In genomic region chr3:151871639-151872468, GRCh38 we compare ENCODE assay signal across 9 cellular contexts. TPM values are rescaled to one million over a fixed set of nuclear protein-coding genes. Genes with fewer than 3 reads are reported as not detected.
A peak's percentile ranks its signal among the peaks of the same experiment; 100 is the strongest.
DNase-seq lines count a peak whose midpoint lies in the region; ATAC-seq, FAIRE-seq and TF ChIP-seq lines count a peak whose summit lies in the region.
"Had no signal": no experiment of that assay in that cellular context is flagged by ENCODE, and none has a peak within 500 bp of the region (broad histone marks: within the 10 kb centered on the region; RNA-seq: fewer than 3 reads in every experiment).

No MANE protein-coding gene starts in this region.

- H3K23me2 ChIP-seq in H1 (ENCODE audit: low read depth, low read length), result no peaks in the 10 kb centered on the region

- H2BK5ac ChIP-seq in H1 (ENCODE audit: low read depth, low read length), result no peak overlapping the region

- TF ChIP-seq RAD21 in H1 (IDR thresholded peaks at IDR 0.05 in 1 of 2, conservative IDR thresholded peaks at IDR 0.05 in 1 of 2; ENCODE audit: low read depth in 2 of 2, low read length in 2 of 2), result no peak

- H3K4me2 ChIP-seq in H1 (ENCODE audit: insufficient read depth in 1 of 2, low read depth in 2 of 2, low read length in 2 of 2), result no peak overlapping the region

- H3K79me1 ChIP-seq in H1 (ENCODE audit: low read depth, low read length), result no peaks in the 10 kb centered on the region

- FAIRE-seq in H1 (lab: Jason Lieb, UNC), result no peak

- H3K36me3 ChIP-seq in H1 (ENCODE audit: control insufficient read depth in 2 of 4, insufficient read depth in 4 of 4, low read length in 3 of 4), result no peaks in the 10 kb centered on the region
- H3K36me3 ChIP-seq in H7 (replicated peaks; ENCODE audit: control insufficient read depth, insufficient read depth, low read length), result no peaks in the 10 kb centered on the region

- no peak for TF ChIP-seq CTCF in GM12864 (IDR thresholded peaks at IDR 0.05; ENCODE audit: low read depth, low read length, missing control alignments)
- no peak for TF ChIP-seq CTCF in H1 (IDR thresholded peaks at IDR 0.05; ENCODE audit: control extremely low read depth in 1 of 3, insufficient read depth in 1 of 3, low read depth in 1 of 3, low read length in 3 of 3)

- no peaks in the 10 kb centered on the region for H3K9me3 ChIP-seq in H1 (ENCODE audit: insufficient read depth in 2 of 2, low read depth in 1 of 2, low read length in 1 of 2)
- H3K9me3 ChIP-seq: body of pancreas had no signal

- peaks cover 5 to 23% (median 8%) of the 10 kb centered on the region in 4 donors for H3K4me1 Mint-ChIP-seq in naive thymus-derived CD8-positive, alpha-beta T cell

- no peak overlapping the region for H3K4me3 ChIP-seq in GM12864 (ENCODE audit: low read depth, low read length)
- H3K4me3 ChIP-seq in H1 (ENCODE audit: extremely low read depth in 1 of 4, insufficient read depth in 2 of 4, low read depth in 3 of 4, low read length in 4 of 4), result no peak overlapping the region
- H3K4me3 ChIP-seq in H7 (ENCODE audit: insufficient read depth, low read depth, low read length), result no peak overlapping the region
- H3K4me3 ChIP-seq: body of pancreas had no signal

- CTCF ChIA-PET in H1 (lab: Charles Lee; ENCODE audit: partially characterized antibody), result interaction anchor here (0.9 to 1.3 kb wide), 3 partner anchors 8 to 403 kb away, joined by 3 to 4 read pairs (median 4); no protein-coding TSS in a partner anchor

- peak overlapping the region in 3 of 10 donors; percentile 2 to 45 (median 15) for H3K4me3 Mint-ChIP-seq in naive thymus-derived CD8-positive, alpha-beta T cell

- H4K5ac ChIP-seq in H1 (ENCODE audit: insufficient read length, low read depth, low read length), result no peak overlapping the region

- H3K36me3 Mint-ChIP-seq in naive thymus-derived CD8-positive, alpha-beta T cell, result no peaks in the 10 kb centered on the region

- WGBS in H1 (ENCODE audit: extremely low coverage in 1 of 2, insufficient coverage in 1 of 2, insufficient read length in 1 of 2, insufficient replicate concordance in 2 of 2, low coverage in 1 of 2, low lambda C conversion rate in 2 of 2, missing lambda C conversion rate in 1 of 2), 2 experiments, result 83% methylated on average over 8 of the region's 8 CpGs; no CpG with 5 or more reads in 1 of the 2 experiments

- H3K23ac ChIP-seq in H1 (ENCODE audit: insufficient read length), result no peak overlapping the region

- H3K14ac ChIP-seq in H1 (ENCODE audit: insufficient read length), result no peak overlapping the region

- no peaks in the 10 kb centered on the region for H3K79me2 ChIP-seq in H1 (ENCODE audit: control insufficient read depth in 1 of 2, insufficient read depth in 2 of 2, low read length in 2 of 2)

- no peak overlapping the region for H2AK5ac ChIP-seq in H1 (ENCODE audit: low read depth, low read length)

- H3K56ac ChIP-seq in H1 (replicated peaks; ENCODE audit: insufficient read length, low read depth, low read length), result no peak overlapping the region

- H3K27me3 ChIP-seq in H1 (replicated peaks in 1 of 4; ENCODE audit: control insufficient read depth in 3 of 4, extremely low read depth in 1 of 4, insufficient read depth in 3 of 4, low read length in 3 of 4) (no peaks in the 10 kb centered on the region), H7 (ENCODE audit: control insufficient read depth, insufficient read depth, low read length) (no peaks in the 10 kb centered on the region)
- H3K27me3 ChIP-seq: body of pancreas had no signal

- TF ChIP-seq POLR2A in H1 (IDR thresholded peaks at IDR 0.05; ENCODE audit: control extremely low read depth in 1 of 2, low read depth in 2 of 2, low read length in 2 of 2), result no peak

- DNase-seq in GM12864 (ENCODE audit: low read depth), result peak; percentile 36
- DNase-seq in KG1 (lab: John Stamatoyannopoulos, UW), result peak; percentile 63
- DNase-seq in H1 (ENCODE audit: low read depth in 1 of 2, low spot score in 2 of 2), result no peak
- no peak for DNase-seq in sciatic nerve (ENCODE audit: low spot score)
- DNase-seq in naive thymus-derived CD8-positive, alpha-beta T cell, result no peak
- DNase-seq in NCI-H1092 treated with DMSO at 0.1 percent for 48 hours (lab: John Stamatoyannopoulos, UW), result no peak
- no peak for DNase-seq in H7

- H3K9me3 Mint-ChIP-seq in naive thymus-derived CD8-positive, alpha-beta T cell, result no peaks in the 10 kb centered on the region

- no peak overlapping the region for H2BK15ac ChIP-seq in H1 (ENCODE audit: low read length)

- POLR2A ChIA-PET in H1 (lab: Charles Lee; ENCODE audit: partially characterized antibody), result no interaction called here
- POLR2A ChIA-PET in naive thymus-derived CD8-positive, alpha-beta T cell (lab: Charles Lee), result no interaction called here

- H3K4me1 ChIP-seq in H1 (replicated peaks in 1 of 4; ENCODE audit: control insufficient read depth in 3 of 4, insufficient read depth in 4 of 4, low read length in 3 of 4), result no peaks in the 10 kb centered on the region
- H3K4me1 ChIP-seq: body of pancreas had no signal

- H4K91ac ChIP-seq in H1 (replicated peaks; ENCODE audit: insufficient read length, low read length), result no peak overlapping the region

- peak overlapping the region; percentile 97; the same call in 1 of the 2 replicates for H2AFZ ChIP-seq in H1 (ENCODE audit: low read length)

- H2BK120ac ChIP-seq in H1 (replicated peaks; ENCODE audit: low read depth, low read length), result no peak overlapping the region

- intact Hi-C loops in sciatic nerve (cut with DNase I), result no loop called here

- no peak overlapping the region for H3K18ac ChIP-seq in H1 (ENCODE audit: extremely low read depth, low read length)

- no peak overlapping the region for H3K4ac ChIP-seq in H1 (replicated peaks; ENCODE audit: insufficient read length, low read depth, low read length)

- H2BK12ac ChIP-seq in H1 (ENCODE audit: low read depth, low read length), result no peak overlapping the region

- no peak overlapping the region for H3K9ac ChIP-seq in H1 (replicated peaks in 1 of 4; ENCODE audit: extremely low read depth in 1 of 4, low read depth in 3 of 4, low read length in 3 of 4)

- no peak overlapping the region for H2BK20ac ChIP-seq in H1 (ENCODE audit: low read length)

- no peaks in the 10 kb centered on the region for H4K20me1 ChIP-seq in H1 (replicated peaks in 1 of 2; ENCODE audit: control insufficient read depth in 1 of 2, insufficient read depth in 2 of 2, low read length in 2 of 2)

- TF ChIP-seq EP300 in H1 (IDR thresholded peaks at IDR 0.05; ENCODE audit: borderline replicate concordance in 1 of 2, low read depth in 2 of 2, low read length in 2 of 2), result no peak

- ATAC-seq in GM21717 (IDR thresholded peaks at IDR 0.05; ENCODE audit: unreplicated experiment), result peak; percentile 97
- peak; percentile 90 for ATAC-seq in sciatic nerve
- no peak for ATAC-seq in naive thymus-derived CD8-positive, alpha-beta T cell
- ATAC-seq: body of pancreas had no signal

- H3K27me3 Mint-ChIP-seq in naive thymus-derived CD8-positive, alpha-beta T cell, result peaks cover 0 to 8% (median 3%) of the 10 kb centered on the region in 5 donors

- no peak overlapping the region for H4K8ac ChIP-seq in H1 (ENCODE audit: extremely low read depth, insufficient read depth, low read length)

- peak overlapping the region in 2 of 10 donors; percentile 10 to 59 for H3K27ac Mint-ChIP-seq in naive thymus-derived CD8-positive, alpha-beta T cell

- H3K27ac ChIP-seq in H1 (ENCODE audit: low read depth, low read length), result no peak overlapping the region

TF ChIP-seq in H1, 55 proteins besides CTCF, POLR2A, EP300 and RAD21:
- TF ChIP-seq KDM1A (IDR thresholded peaks at IDR 0.05; ENCODE audit: borderline replicate concordance, low read length) (no peak), CEBPB (IDR thresholded peaks at IDR 0.05; ENCODE audit: low read depth, low read length) (no peak), HDAC2 (IDR thresholded peaks at IDR 0.05; ENCODE audit: borderline replicate concordance in 1 of 2, low read depth in 2 of 2, low read length in 2 of 2) (no peak)

RNA-seq across cellular contexts. Expression of gene SUCNR1, which starts 1.6 kb away (rescaled TPM):
- total RNA-seq in H1 (2021; fragmentation: NEBNext Ultra II Directional; extraction: Animal tissue kit (Norgen Biotek cat#: 25700)), result not detected in 2 replicates
- not detected in 2 replicates for polyA plus RNA-seq in H1 (2011; rRNA removed)
- not detected for polyA plus RNA-seq in H1 (2011; cell fraction: cytosol; rRNA removed)
- polyA plus RNA-seq in H1 (2011; cell fraction: nucleus; rRNA removed), result not detected
- polyA plus RNA-seq in H1 (2012, experiment 1 of 2), result not detected in 4 replicates
- not detected for polyA plus RNA-seq in H1 (2012, experiment 2 of 2)
- under 0.01 TPM for polyA plus RNA-seq in H1 (2013, experiment 1 of 2)
- polyA plus RNA-seq in H1 (2013, experiment 2 of 2), result not detected
- polyA minus RNA-seq in H1 (2011; rRNA and poly(A)+ RNA removed), result not detected in 2 replicates
- polyA minus RNA-seq in H1 (2011; cell fraction: cytosol; rRNA and poly(A)+ RNA removed), result not detected
- not detected for polyA minus RNA-seq in H1 (2011; cell fraction: nucleus; rRNA and poly(A)+ RNA removed)
- total RNA-seq in sciatic nerve, result 2.5 TPM
- not detected for total RNA-seq in naive thymus-derived CD8-positive, alpha-beta T cell
- not detected for polyA plus RNA-seq in naive thymus-derived CD8-positive, alpha-beta T cell
- not detected in 2 replicates for total RNA-seq in H7 (2014; rRNA removed; shearing (Covaris generic))

RNA-seq across cellular contexts. Expression of gene AADAC, which starts 57.9 kb away (rescaled TPM):
- not detected in 2 replicates for total RNA-seq in H1 (2021; fragmentation: NEBNext Ultra II Directional; extraction: Animal tissue kit (Norgen Biotek cat#: 25700))
- not detected in 2 replicates for polyA plus RNA-seq in H1 (2011; rRNA removed)
- polyA plus RNA-seq in H1 (2011; cell fraction: cytosol; rRNA removed), result not detected
- not detected for polyA plus RNA-seq in H1 (2011; cell fraction: nucleus; rRNA removed)
- polyA plus RNA-seq in H1 (2012, experiment 1 of 2), result not detected in 4 replicates
- polyA plus RNA-seq in H1 (2012, experiment 2 of 2), result not detected
- polyA plus RNA-seq in H1 (2013, experiment 1 of 2), result not detected
- polyA plus RNA-seq in H1 (2013, experiment 2 of 2), result not detected
- not detected in 2 replicates for polyA minus RNA-seq in H1 (2011; rRNA and poly(A)+ RNA removed)
- not detected for polyA minus RNA-seq in H1 (2011; cell fraction: cytosol; rRNA and poly(A)+ RNA removed)
- not detected for polyA minus RNA-seq in H1 (2011; cell fraction: nucleus; rRNA and poly(A)+ RNA removed)
- not detected for total RNA-seq in sciatic nerve
- not detected for total RNA-seq in naive thymus-derived CD8-positive, alpha-beta T cell
- not detected for polyA plus RNA-seq in naive thymus-derived CD8-positive, alpha-beta T cell
- not detected in 2 replicates for total RNA-seq in H7 (2014; rRNA removed; shearing (Covaris generic))

Comparison
In these comparisons a context has a peak if more than half of its experiments do, and no peak if none do; other contexts are left out.
1. DNase-seq: peak in GM12864 (single experiment) and KG1 (single experiment); none in H1 (0 of 2), sciatic nerve (single experiment), naive thymus-derived CD8-positive, alpha-beta T cell (0 of 10), NCI-H1092 treated with DMSO at 0.1 percent for 48 hours (single experiment) and H7 (single experiment).
2. ATAC-seq: peak in GM21717 (single experiment) and sciatic nerve (single experiment); none in naive thymus-derived CD8-positive, alpha-beta T cell (0 of 2).